ENCODE assay signal across 1 cellular context in the genomic region with DNA sequence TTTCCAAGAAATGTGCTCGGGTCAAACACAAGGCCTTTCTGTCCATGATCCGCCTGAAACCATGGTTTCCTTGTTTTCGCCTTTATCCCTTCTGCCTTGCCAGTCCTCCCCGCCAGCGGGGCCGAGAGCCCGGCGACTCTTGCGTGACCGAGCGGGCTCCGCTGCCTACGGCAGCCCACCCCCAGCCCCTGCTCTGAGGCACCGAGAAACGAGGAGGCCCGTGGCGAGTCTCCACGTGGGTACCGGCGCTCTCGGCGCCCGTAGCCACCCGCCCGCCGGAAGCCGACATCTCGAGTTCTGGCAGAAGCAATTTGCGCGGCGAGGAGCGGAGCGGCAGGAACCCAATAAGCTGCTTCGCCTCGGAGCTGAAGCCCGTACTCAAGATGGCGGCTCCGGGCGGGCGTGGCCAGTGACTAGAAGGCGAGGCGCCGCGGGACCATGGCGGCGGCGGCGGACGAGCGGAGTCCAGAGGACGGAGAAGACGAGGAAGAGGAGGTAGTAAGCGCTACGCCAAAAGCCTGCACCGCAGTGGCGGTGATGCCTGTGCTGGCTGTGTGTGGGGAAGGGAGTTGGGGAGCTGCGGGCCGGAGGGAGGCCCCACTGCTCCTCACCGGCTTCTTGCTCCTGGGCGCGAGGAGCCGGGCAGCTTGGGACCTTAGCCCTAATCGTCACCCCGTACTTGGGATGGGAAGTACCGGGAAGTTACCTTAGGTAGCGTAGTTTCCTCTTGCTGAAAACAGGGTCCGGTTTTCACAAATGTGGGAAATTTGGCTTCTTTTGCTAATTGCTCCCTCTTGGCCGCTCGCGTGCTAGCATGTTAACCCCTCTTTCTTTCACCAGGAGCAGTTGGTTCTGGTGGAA.
A peak's percentile ranks its signal among the peaks of the same experiment; 100 is the strongest.
TF ChIP-seq lines count a peak whose summit lies in the region.

A gene with protein sequence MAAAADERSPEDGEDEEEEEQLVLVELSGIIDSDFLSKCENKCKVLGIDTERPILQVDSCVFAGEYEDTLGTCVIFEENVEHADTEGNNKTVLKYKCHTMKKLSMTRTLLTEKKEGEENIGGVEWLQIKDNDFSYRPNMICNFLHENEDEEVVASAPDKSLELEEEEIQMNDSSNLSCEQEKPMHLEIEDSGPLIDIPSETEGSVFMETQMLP (plus strand): TSS at position 375 of the 861 bp plus-strand sequence. CDS start 64 bp downstream, at position 439.

TF ChIP-seq in HepG2, 621 proteins besides CTCF, POLR2A, EP300 and RAD21 (continued from another document and continues in another):
- TF ChIP-seq, protein P1, sequence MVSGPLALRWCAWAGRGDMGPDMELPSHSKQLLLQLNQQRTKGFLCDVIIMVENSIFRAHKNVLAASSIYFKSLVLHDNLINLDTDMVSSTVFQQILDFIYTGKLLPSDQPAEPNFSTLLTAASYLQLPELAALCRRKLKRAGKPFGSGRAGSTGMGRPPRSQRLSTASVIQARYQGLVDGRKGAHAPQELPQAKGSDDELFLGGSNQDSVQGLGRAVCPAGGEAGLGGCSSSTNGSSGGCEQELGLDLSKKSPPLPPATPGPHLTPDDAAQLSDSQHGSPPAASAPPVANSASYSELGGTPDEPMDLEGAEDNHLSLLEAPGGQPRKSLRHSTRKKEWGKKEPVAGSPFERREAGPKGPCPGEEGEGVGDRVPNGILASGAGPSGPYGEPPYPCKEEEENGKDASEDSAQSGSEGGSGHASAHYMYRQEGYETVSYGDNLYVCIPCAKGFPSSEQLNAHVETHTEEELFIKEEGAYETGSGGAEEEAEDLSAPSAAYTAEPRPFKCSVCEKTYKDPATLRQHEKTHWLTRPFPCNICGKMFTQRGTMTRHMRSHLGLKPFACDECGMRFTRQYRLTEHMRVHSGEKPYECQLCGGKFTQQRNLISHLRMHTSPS (CRISPR knock-in tag; IDR thresholded peaks at IDR 0.05; ENCODE audit: low read depth): peak; percentile 44; the same call in 1 of the 2 replicates
- TF ChIP-seq NR2F1 (CRISPR knock-in tag; IDR thresholded peaks at IDR 0.05) (no peak), NRL (CRISPR knock-in tag; IDR thresholded peaks at IDR 0.05; ENCODE audit: borderline replicate concordance) (peak; percentile 92; the same call in 1 of the 2 replicates), THAP11 (CRISPR knock-in tag; IDR thresholded peaks at IDR 0.05) (peak; percentile 83), RFXAP (CRISPR knock-in tag; IDR thresholded peaks at IDR 0.05; ENCODE audit: borderline replicate concordance) (peak; percentile 58; the same call in 1 of the 2 replicates), POGZ (CRISPR knock-in tag; IDR thresholded peaks at IDR 0.05) (peak; percentile 90), ZNF543 (CRISPR knock-in tag; IDR thresholded peaks at IDR 0.05) (peak; percentile 96), ZNF34 (CRISPR knock-in tag; IDR thresholded peaks at IDR 0.05; ENCODE audit: borderline replicate concordance) (no peak), ZNF33A (CRISPR knock-in tag; IDR thresholded peaks at IDR 0.05; ENCODE audit: borderline replicate concordance) (no peak), SIX1 (CRISPR knock-in tag; IDR thresholded peaks at IDR 0.05; ENCODE audit: borderline replicate concordance) (0 out of 2 replicates have a peak, but pooled peaks have one; percentile 34), ATRX (CRISPR knock-in tag; IDR thresholded peaks at IDR 0.05; ENCODE audit: borderline replicate concordance) (0 out of 2 replicates have a peak, but pooled peaks have one; percentile 6), HNRNPH1 (optimal IDR thresholded peaks at IDR 0.05; ENCODE audit: low read depth, low read length) (no peak), TBX2 (CRISPR knock-in tag; IDR thresholded peaks at IDR 0.05; ENCODE audit: borderline replicate concordance) (peak; percentile 93), ZNF354B (CRISPR knock-in tag; IDR thresholded peaks at IDR 0.05) (peak; percentile 65; the same call in 1 of the 2 replicates), NFKBIZ (CRISPR knock-in tag; IDR thresholded peaks at IDR 0.05) (peak; percentile 87), ZNF510 (CRISPR knock-in tag; IDR thresholded peaks at IDR 0.05; ENCODE audit: low read depth) (peak; percentile 97), SCMH1 (CRISPR knock-in tag; IDR thresholded peaks at IDR 0.05; ENCODE audit: borderline replicate concordance) (no peak)
- TF ChIP-seq, protein P2, sequence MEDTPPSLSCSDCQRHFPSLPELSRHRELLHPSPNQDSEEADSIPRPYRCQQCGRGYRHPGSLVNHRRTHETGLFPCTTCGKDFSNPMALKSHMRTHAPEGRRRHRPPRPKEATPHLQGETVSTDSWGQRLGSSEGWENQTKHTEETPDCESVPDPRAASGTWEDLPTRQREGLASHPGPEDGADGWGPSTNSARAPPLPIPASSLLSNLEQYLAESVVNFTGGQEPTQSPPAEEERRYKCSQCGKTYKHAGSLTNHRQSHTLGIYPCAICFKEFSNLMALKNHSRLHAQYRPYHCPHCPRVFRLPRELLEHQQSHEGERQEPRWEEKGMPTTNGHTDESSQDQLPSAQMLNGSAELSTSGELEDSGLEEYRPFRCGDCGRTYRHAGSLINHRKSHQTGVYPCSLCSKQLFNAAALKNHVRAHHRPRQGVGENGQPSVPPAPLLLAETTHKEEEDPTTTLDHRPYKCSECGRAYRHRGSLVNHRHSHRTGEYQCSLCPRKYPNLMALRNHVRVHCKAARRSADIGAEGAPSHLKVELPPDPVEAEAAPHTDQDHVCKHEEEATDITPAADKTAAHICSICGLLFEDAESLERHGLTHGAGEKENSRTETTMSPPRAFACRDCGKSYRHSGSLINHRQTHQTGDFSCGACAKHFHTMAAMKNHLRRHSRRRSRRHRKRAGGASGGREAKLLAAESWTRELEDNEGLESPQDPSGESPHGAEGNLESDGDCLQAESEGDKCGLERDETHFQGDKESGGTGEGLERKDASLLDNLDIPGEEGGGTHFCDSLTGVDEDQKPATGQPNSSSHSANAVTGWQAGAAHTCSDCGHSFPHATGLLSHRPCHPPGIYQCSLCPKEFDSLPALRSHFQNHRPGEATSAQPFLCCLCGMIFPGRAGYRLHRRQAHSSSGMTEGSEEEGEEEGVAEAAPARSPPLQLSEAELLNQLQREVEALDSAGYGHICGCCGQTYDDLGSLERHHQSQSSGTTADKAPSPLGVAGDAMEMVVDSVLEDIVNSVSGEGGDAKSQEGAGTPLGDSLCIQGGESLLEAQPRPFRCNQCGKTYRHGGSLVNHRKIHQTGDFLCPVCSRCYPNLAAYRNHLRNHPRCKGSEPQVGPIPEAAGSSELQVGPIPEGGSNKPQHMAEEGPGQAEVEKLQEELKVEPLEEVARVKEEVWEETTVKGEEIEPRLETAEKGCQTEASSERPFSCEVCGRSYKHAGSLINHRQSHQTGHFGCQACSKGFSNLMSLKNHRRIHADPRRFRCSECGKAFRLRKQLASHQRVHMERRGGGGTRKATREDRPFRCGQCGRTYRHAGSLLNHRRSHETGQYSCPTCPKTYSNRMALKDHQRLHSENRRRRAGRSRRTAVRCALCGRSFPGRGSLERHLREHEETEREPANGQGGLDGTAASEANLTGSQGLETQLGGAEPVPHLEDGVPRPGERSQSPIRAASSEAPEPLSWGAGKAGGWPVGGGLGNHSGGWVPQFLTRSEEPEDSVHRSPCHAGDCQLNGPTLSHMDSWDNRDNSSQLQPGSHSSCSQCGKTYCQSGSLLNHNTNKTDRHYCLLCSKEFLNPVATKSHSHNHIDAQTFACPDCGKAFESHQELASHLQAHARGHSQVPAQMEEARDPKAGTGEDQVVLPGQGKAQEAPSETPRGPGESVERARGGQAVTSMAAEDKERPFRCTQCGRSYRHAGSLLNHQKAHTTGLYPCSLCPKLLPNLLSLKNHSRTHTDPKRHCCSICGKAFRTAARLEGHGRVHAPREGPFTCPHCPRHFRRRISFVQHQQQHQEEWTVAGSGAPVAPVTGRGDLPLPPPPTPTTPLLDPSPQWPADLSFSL (CRISPR knock-in tag; IDR thresholded peaks at IDR 0.05): no peak
- TF ChIP-seq, protein P3, sequence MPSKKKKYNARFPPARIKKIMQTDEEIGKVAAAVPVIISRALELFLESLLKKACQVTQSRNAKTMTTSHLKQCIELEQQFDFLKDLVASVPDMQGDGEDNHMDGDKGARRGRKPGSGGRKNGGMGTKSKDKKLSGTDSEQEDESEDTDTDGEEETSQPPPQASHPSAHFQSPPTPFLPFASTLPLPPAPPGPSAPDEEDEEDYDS (CRISPR knock-in tag; IDR thresholded peaks at IDR 0.05): peak; percentile 94
- TF ChIP-seq, protein P4, sequence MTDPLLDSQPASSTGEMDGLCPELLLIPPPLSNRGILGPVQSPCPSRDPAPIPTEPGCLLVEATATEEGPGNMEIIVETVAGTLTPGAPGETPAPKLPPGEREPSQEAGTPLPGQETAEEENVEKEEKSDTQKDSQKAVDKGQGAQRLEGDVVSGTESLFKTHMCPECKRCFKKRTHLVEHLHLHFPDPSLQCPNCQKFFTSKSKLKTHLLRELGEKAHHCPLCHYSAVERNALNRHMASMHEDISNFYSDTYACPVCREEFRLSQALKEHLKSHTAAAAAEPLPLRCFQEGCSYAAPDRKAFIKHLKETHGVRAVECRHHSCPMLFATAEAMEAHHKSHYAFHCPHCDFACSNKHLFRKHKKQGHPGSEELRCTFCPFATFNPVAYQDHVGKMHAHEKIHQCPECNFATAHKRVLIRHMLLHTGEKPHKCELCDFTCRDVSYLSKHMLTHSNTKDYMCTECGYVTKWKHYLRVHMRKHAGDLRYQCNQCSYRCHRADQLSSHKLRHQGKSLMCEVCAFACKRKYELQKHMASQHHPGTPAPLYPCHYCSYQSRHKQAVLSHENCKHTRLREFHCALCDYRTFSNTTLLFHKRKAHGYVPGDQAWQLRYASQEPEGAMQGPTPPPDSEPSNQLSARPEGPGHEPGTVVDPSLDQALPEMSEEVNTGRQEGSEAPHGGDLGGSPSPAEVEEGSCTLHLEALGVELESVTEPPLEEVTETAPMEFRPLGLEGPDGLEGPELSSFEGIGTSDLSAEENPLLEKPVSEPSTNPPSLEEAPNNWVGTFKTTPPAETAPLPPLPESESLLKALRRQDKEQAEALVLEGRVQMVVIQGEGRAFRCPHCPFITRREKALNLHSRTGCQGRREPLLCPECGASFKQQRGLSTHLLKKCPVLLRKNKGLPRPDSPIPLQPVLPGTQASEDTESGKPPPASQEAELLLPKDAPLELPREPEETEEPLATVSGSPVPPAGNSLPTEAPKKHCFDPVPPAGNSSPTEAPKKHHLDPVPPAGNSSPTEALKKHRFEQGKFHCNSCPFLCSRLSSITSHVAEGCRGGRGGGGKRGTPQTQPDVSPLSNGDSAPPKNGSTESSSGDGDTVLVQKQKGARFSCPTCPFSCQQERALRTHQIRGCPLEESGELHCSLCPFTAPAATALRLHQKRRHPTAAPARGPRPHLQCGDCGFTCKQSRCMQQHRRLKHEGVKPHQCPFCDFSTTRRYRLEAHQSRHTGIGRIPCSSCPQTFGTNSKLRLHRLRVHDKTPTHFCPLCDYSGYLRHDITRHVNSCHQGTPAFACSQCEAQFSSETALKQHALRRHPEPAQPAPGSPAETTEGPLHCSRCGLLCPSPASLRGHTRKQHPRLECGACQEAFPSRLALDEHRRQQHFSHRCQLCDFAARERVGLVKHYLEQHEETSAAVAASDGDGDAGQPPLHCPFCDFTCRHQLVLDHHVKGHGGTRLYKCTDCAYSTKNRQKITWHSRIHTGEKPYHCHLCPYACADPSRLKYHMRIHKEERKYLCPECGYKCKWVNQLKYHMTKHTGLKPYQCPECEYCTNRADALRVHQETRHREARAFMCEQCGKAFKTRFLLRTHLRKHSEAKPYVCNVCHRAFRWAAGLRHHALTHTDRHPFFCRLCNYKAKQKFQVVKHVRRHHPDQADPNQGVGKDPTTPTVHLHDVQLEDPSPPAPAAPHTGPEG (CRISPR knock-in tag; IDR thresholded peaks at IDR 0.05): peak; percentile 65
- TF ChIP-seq, protein P5, sequence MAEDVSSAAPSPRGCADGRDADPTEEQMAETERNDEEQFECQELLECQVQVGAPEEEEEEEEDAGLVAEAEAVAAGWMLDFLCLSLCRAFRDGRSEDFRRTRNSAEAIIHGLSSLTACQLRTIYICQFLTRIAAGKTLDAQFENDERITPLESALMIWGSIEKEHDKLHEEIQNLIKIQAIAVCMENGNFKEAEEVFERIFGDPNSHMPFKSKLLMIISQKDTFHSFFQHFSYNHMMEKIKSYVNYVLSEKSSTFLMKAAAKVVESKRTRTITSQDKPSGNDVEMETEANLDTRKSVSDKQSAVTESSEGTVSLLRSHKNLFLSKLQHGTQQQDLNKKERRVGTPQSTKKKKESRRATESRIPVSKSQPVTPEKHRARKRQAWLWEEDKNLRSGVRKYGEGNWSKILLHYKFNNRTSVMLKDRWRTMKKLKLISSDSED (CRISPR knock-in tag; IDR thresholded peaks at IDR 0.05): peak; percentile 47; the same call in 1 of the 2 replicates
